Comparison of ENCODE assay signal across 8 cellular contexts in genomic region chr7:81447351-81447952, GRCh38.
DNase-seq lines count a peak whose midpoint lies in the region; ATAC-seq and TF ChIP-seq lines count a peak whose summit lies in the region.

No MANE protein-coding gene starts in this region.

- no peak overlapping the region for H3K4me2 ChIP-seq in MM.1S (ENCODE audit: low read depth, low read length)

- no peaks in the 10 kb centered on the region for H3K9me2 ChIP-seq in MM.1S (replicated peaks; ENCODE audit: insufficient read depth, low read length)

- H4K20me1 ChIP-seq in MM.1S (ENCODE audit: insufficient read depth, low read length), result no peaks in the 10 kb centered on the region

- H3K9ac ChIP-seq in MM.1S (ENCODE audit: low read length), result no peak overlapping the region

- H3F3A ChIP-seq in MM.1S (ENCODE audit: insufficient read depth, low read length), result no peaks in the 10 kb centered on the region

- TF ChIP-seq CTCF in MM.1S (IDR thresholded peaks at IDR 0.05; ENCODE audit: low read length) (peak; percentile 35), left ventricle myocardium inferior (IDR thresholded peaks at IDR 0.05; ENCODE audit: borderline replicate concordance) (peak; percentile 39)

- H3K36me3 ChIP-seq in MM.1S (replicated peaks; ENCODE audit: insufficient read depth, low read length), result no peaks in the 10 kb centered on the region
- H3K36me3 ChIP-seq in left ventricle myocardium inferior, result no peaks in the 10 kb centered on the region

- intact Hi-C loops in left ventricle myocardium inferior (cut with micrococcal nuclease), result no loop called here

- H3K27ac ChIP-seq in MM.1S (ENCODE audit: low read length) (no peak overlapping the region), left ventricle myocardium inferior (replicated peaks) (no peak overlapping the region)

- no peaks in the 10 kb centered on the region for H3K9me3 ChIP-seq in MM.1S (replicated peaks; ENCODE audit: insufficient read depth, low read length)
- no peaks in the 10 kb centered on the region for H3K9me3 ChIP-seq in left ventricle myocardium inferior (replicated peaks)

- H3K4me1 ChIP-seq in MM.1S (ENCODE audit: low read length), result no peaks in the 10 kb centered on the region
- no peaks in the 10 kb centered on the region for H3K4me1 ChIP-seq in left ventricle myocardium inferior

- no peak for ATAC-seq in HG03460 (IDR thresholded peaks at IDR 0.05; ENCODE audit: unreplicated experiment)
- ATAC-seq in GM19455 (IDR thresholded peaks at IDR 0.05; ENCODE audit: unreplicated experiment), result no peak
- ATAC-seq in HG03457 (IDR thresholded peaks at IDR 0.05; ENCODE audit: unreplicated experiment), result no peak

- no peaks in the 10 kb centered on the region for H3K79me2 ChIP-seq in MM.1S (ENCODE audit: low read length)

- peak; percentile 79 for DNase-seq in DMS114 treated with DMSO at 0.1 percent for 48 hours (lab: John Stamatoyannopoulos, UW; ENCODE audit: unreplicated experiment)
- DNase-seq in MM.1S, result peak; percentile 17
- DNase-seq in SW480 (ENCODE audit: low spot score), result peak; percentile 72
- no peak for DNase-seq in left ventricle myocardium inferior
- DNase-seq in NCI-H774 (lab: John Stamatoyannopoulos, UW), result no peak

- H3K27me3 ChIP-seq in MM.1S (replicated peaks; ENCODE audit: insufficient read depth, low read length), result no peaks in the 10 kb centered on the region
- H3K27me3 ChIP-seq in left ventricle myocardium inferior (ENCODE audit: low read depth), result no peaks in the 10 kb centered on the region

- no peak overlapping the region for H2AFZ ChIP-seq in MM.1S (ENCODE audit: low read length)

- H3K4me3 ChIP-seq in MM.1S (ENCODE audit: low read length), result no peak overlapping the region
- no peak overlapping the region for H3K4me3 ChIP-seq in left ventricle myocardium inferior

Comparison
In these comparisons a context has a peak if more than half of its experiments do, and no peak if none do; other contexts are left out.
1. DNase-seq: peak in DMS114 treated with DMSO at 0.1 percent for 48 hours (single experiment), MM.1S (single experiment) and SW480 (single experiment); none in left ventricle myocardium inferior (single experiment) and NCI-H774 (single experiment).